In the genomic region with DNA sequence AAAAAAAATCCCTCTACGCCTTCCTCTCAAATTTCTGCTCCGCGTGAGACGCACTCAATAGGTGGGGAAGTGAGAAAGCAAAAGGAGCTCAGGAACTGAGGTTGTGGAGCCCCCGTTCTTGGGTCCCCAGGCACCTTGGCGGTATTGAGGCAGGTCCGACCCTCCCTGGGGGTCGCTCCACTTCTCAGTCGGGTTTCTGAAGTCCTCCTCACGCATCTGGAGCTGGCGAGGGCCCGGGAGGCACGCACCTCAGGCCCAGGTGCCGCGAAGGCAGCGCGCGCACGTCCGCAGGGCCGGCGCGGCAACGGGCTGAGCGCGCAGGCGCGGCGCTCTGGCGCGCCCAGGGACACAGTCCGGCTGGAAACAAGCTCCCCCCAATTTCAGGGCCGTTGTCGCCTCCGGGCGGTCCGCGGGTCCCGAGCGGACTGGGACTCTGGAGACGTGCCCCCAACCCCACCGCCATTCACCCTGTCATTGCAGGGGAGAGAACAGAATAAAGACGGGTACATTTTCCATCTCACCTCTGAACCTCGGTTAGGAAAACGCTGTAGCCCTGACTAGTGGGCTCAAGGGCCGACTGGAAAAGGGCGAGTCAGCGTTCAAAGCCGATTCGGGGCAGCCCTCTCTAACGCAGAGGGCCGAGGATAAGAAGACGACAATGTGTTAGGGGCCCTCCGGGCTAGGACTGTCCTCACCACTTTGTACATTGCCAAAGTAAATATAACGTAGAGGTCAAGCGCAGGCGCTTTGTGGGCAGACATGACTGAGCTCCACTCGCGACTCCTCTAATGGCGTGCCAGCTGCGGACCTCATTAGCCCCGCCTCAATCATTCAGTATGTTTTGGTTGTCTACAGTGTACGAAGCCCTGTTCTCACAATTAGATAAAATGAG, we compare ENCODE assay signal across 8 cellular contexts.
DNase-seq lines count a peak whose midpoint lies in the region; ATAC-seq and TF ChIP-seq lines count a peak whose summit lies in the region.

A gene with protein sequence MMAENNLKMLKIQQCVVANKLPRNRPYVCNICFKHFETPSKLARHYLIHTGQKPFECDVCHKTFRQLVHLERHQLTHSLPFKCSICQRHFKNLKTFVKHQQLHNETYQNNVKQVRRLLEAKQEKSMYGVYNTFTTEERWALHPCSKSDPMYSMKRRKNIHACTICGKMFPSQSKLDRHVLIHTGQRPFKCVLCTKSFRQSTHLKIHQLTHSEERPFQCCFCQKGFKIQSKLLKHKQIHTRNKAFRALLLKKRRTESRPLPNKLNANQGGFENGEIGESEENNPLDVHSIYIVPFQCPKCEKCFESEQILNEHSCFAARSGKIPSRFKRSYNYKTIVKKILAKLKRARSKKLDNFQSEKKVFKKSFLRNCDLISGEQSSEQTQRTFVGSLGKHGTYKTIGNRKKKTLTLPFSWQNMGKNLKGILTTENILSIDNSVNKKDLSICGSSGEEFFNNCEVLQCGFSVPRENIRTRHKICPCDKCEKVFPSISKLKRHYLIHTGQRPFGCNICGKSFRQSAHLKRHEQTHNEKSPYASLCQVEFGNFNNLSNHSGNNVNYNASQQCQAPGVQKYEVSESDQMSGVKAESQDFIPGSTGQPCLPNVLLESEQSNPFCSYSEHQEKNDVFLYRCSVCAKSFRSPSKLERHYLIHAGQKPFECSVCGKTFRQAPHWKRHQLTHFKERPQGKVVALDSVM (minus strand): TSS at position 306 of the 892 bp plus-strand sequence. CDS start 4,853 bp downstream, outside the sequence.

- peak within 1 kb of the TSS; percentile 97 for H3K27ac ChIP-seq in DND-41 (ENCODE audit: low read length)
- H3K27ac ChIP-seq in KMS-11 = peak within 1 kb of the TSS; percentile 82

- H3K9ac ChIP-seq in DND-41 (ENCODE audit: low read depth, low read length) (peak within 1 kb of the TSS; percentile 94), KMS-11 (peak within 1 kb of the TSS; percentile 91)

- H3K27me3 Mint-ChIP-seq in nephron progenitor cell (ENCODE audit: low read depth, poor library complexity) = peaks cover 20% of the 10 kb centered on the region
- H3K27me3 Mint-ChIP-seq in stimulated activated naive CD8-positive, alpha-beta T cell treated with anti-CD3 and anti-CD28 coated beads, Interleukin-15, Interleukin-2, amounts not matched to agents 100 ng/mL and 50 ng/mL, for 24 hours = no peaks in the 10 kb centered on the region

- H4K20me1 ChIP-seq in DND-41 (ENCODE audit: insufficient read depth, low read length) (peaks cover 15% of the 10 kb centered on the region), KMS-11 (ENCODE audit: insufficient read depth) (no peaks in the 10 kb centered on the region)

- peaks cover 50% of the 10 kb centered on the region for H3K79me2 ChIP-seq in DND-41 (ENCODE audit: insufficient read depth, low read length)
- H3K79me2 ChIP-seq in KMS-11 (ENCODE audit: insufficient read depth, low read depth) = peaks cover 42% of the 10 kb centered on the region

- H3K4me2 ChIP-seq in DND-41 (ENCODE audit: insufficient read depth, low read length) (peak within 1 kb of the TSS; percentile 94), KMS-11 (peak within 1 kb of the TSS; percentile 91)

- H3K4me3 Mint-ChIP-seq in nephron progenitor cell = peak within 1 kb of the TSS; percentile 98
- peak within 1 kb of the TSS; percentile 97 for H3K4me3 Mint-ChIP-seq in stimulated activated naive CD8-positive, alpha-beta T cell treated with anti-CD3 and anti-CD28 coated beads, Interleukin-15, Interleukin-2, amounts not matched to agents 100 ng/mL and 50 ng/mL, for 24 hours

- ATAC-seq in DND-41 (ENCODE audit: insufficient read depth, low read depth) (peak; percentile 89), GM21786 (IDR thresholded peaks at IDR 0.05; ENCODE audit: unreplicated experiment) (peak; percentile 71)

- no peaks in the 10 kb centered on the region for H3K27me3 ChIP-seq in DND-41 (ENCODE audit: insufficient read depth, low read length, poor library complexity)
- peaks cover 9% of the 10 kb centered on the region; the same call in 1 of the 2 replicates for H3K27me3 ChIP-seq in KMS-11 (ENCODE audit: insufficient read depth, low read depth)

- H3K4me1 ChIP-seq in DND-41 (ENCODE audit: insufficient read depth, low read length) (peaks cover 32% of the 10 kb centered on the region), KMS-11 (ENCODE audit: low read depth, poor library complexity, severe bottlenecking) (peaks cover 37% of the 10 kb centered on the region)

- no peaks in the 10 kb centered on the region for H3K9me3 Mint-ChIP-seq in nephron progenitor cell
- H3K9me3 Mint-ChIP-seq in stimulated activated naive CD8-positive, alpha-beta T cell treated with anti-CD3 and anti-CD28 coated beads, Interleukin-15, Interleukin-2, amounts not matched to agents 100 ng/mL and 50 ng/mL, for 24 hours = no peaks in the 10 kb centered on the region

- peak; percentile 82 for DNase-seq in DND-41
- peak; percentile 79 for DNase-seq in RPMI8226
- peak; percentile 73 for DNase-seq in activated T-helper 9 cell treated with anti-CD3 and anti-CD28 coated beads, Interleukin-2, amount 50 U/mL, for 16 hours (ENCODE audit: low read depth)
- DNase-seq in fibroblast of pulmonary artery (ENCODE audit: low read depth) = peak; percentile 80
- DNase-seq in nephron progenitor cell = peak; percentile 82

- no peak for TF ChIP-seq CTCF in DND-41 (IDR thresholded peaks at IDR 0.05; ENCODE audit: borderline replicate concordance, extremely low read depth, low read length, poor library complexity, severe bottlenecking)
- no peak for TF ChIP-seq CTCF in KMS-11 (conservative IDR thresholded peaks at IDR 0.05; ENCODE audit: low read depth, low read length)
- TF ChIP-seq CTCF in fibroblast of pulmonary artery (IDR thresholded peaks at IDR 0.05; ENCODE audit: low read length, missing control alignments) = no peak
- TF ChIP-seq CTCF in nephron progenitor cell (IDR thresholded peaks at IDR 0.05) = no peak

- H3K36me3 Mint-ChIP-seq in nephron progenitor cell (ENCODE audit: low read depth) = peaks cover 5% of the 10 kb centered on the region
- peaks cover 36% of the 10 kb centered on the region for H3K36me3 Mint-ChIP-seq in stimulated activated naive CD8-positive, alpha-beta T cell treated with anti-CD3 and anti-CD28 coated beads, Interleukin-15, Interleukin-2, amounts not matched to agents 100 ng/mL and 50 ng/mL, for 24 hours (ENCODE audit: low read depth)

- H3K9me3 ChIP-seq in DND-41 (ENCODE audit: insufficient read depth, low read length, severe bottlenecking) = no peaks in the 10 kb centered on the region

- H3K4me1 Mint-ChIP-seq in nephron progenitor cell = peaks cover 37% of the 10 kb centered on the region
- H3K4me1 Mint-ChIP-seq in stimulated activated naive CD8-positive, alpha-beta T cell treated with anti-CD3 and anti-CD28 coated beads, Interleukin-15, Interleukin-2, amounts not matched to agents 100 ng/mL and 50 ng/mL, for 24 hours (ENCODE audit: low read depth) = peaks cover 41% of the 10 kb centered on the region

- peak within 1 kb of the TSS; percentile 93 to 96 for H3K4me3 ChIP-seq in DND-41 (ENCODE audit: low read depth in 1 of 2, low read length in 2 of 2)
- no peak within 1 kb of the TSS for H3K4me3 ChIP-seq in KMS-11 (IDR thresholded peaks at IDR 0.05; ENCODE audit: insufficient read depth, low read depth, low read length)
- H3K4me3 ChIP-seq in fibroblast of pulmonary artery (replicated peaks; ENCODE audit: low read depth, low read length) = peak within 1 kb of the TSS; percentile 99

- H2AFZ ChIP-seq in DND-41 (ENCODE audit: low read depth, low read length) = peak within 1 kb of the TSS; percentile 98
- peak within 1 kb of the TSS; percentile 92 for H2AFZ ChIP-seq in KMS-11 (ENCODE audit: low read depth)

- peak within 1 kb of the TSS; percentile 98 for H3K27ac Mint-ChIP-seq in nephron progenitor cell
- peak within 1 kb of the TSS; percentile 98 for H3K27ac Mint-ChIP-seq in stimulated activated naive CD8-positive, alpha-beta T cell treated with anti-CD3 and anti-CD28 coated beads, Interleukin-15, Interleukin-2, amounts not matched to agents 100 ng/mL and 50 ng/mL, for 24 hours

- peaks cover 28% of the 10 kb centered on the region for H3K36me3 ChIP-seq in DND-41 (ENCODE audit: insufficient read depth, low read length)
- H3K36me3 ChIP-seq in KMS-11 (ENCODE audit: insufficient read depth) = no peaks in the 10 kb centered on the region
